Comparison of ENCODE assay signal across 8 cellular contexts in genomic region chr17:7262192-7263070, GRCh38. TPM values are rescaled to one million over a fixed set of nuclear protein-coding genes. Genes with fewer than 3 reads are reported as not detected.
DNase-seq lines count a peak whose midpoint lies in the region; ATAC-seq and TF ChIP-seq lines count a peak whose summit lies in the region.

TSS of gene CLDN7 (minus strand) at chr17:7262478. CDS start at chr17:7262043, 435 bp downstream.

- peak within 1 kb of the TSS; percentile 62 for H3K4me3 ChIP-seq in effector memory CD4-positive, alpha-beta T cell (ENCODE audit: insufficient read depth, low read depth, low read length, poor library complexity, severe bottlenecking)

- peak within 1 kb of the TSS; percentile 82 for H3K4me3 Mint-ChIP-seq in natural killer cell

- peaks cover 9% of the 10 kb centered on the region for H3K36me3 ChIP-seq in effector memory CD4-positive, alpha-beta T cell (ENCODE audit: control insufficient read depth, insufficient read depth, low read length)

- no peaks in the 10 kb centered on the region for H3K9me3 ChIP-seq in effector memory CD4-positive, alpha-beta T cell (ENCODE audit: control insufficient read depth, low read length)

- H3K4me1 Mint-ChIP-seq in natural killer cell, result peaks cover 17% of the 10 kb centered on the region in 2 donors

- no peak for ATAC-seq in natural killer cell
- ATAC-seq in GM19023 (IDR thresholded peaks at IDR 0.05; ENCODE audit: unreplicated experiment), result no peak
- no peak for ATAC-seq in GM18505 (IDR thresholded peaks at IDR 0.05; ENCODE audit: unreplicated experiment)
- no peak for ATAC-seq in GM21526 (IDR thresholded peaks at IDR 0.05; ENCODE audit: low FRiP score, unreplicated experiment)

- H3K27me3 Mint-ChIP-seq in natural killer cell (ENCODE audit: low read depth in 2 of 2), result peaks cover 16 to 17% of the 10 kb centered on the region in 2 donors

- no peaks in the 10 kb centered on the region for H3K36me3 Mint-ChIP-seq in natural killer cell

- H3K9me3 Mint-ChIP-seq in natural killer cell, result no peaks in the 10 kb centered on the region

- H3K27ac ChIP-seq in effector memory CD4-positive, alpha-beta T cell (ENCODE audit: insufficient read depth, low read length, poor library complexity, severe bottlenecking), result peak within 1 kb of the TSS; percentile 57

- TF ChIP-seq CTCF in natural killer cell (IDR thresholded peaks at IDR 0.05), result no peak

- DNase-seq in DMS79 treated with DMSO at 0.1 percent for 48 hours (lab: John Stamatoyannopoulos, UW) (peak; percentile 88), NCI-H2196 (lab: John Stamatoyannopoulos, UW; ENCODE audit: unreplicated experiment) (peak; percentile 73), natural killer cell (no peak), NK-92 (lab: John Stamatoyannopoulos, UW; ENCODE audit: unreplicated experiment) (no peak)
- no peak for DNase-seq in effector memory CD4-positive, alpha-beta T cell

- H3K4me1 ChIP-seq in effector memory CD4-positive, alpha-beta T cell (ENCODE audit: control insufficient read depth, insufficient read depth, low read length, poor library complexity, severe bottlenecking), result peaks cover 30% of the 10 kb centered on the region

- intact Hi-C loops in natural killer cell (cut with micrococcal nuclease), result no loop called here

- H3K27ac Mint-ChIP-seq in natural killer cell, result peak within 1 kb of the TSS in 1 of 2 donors; percentile 80

- TF ChIP-seq POLR2A in GM18505 (IDR thresholded peaks at IDR 0.05; ENCODE audit: borderline replicate concordance, extremely low read depth, insufficient read depth, insufficient read length), result no peak

- no peaks in the 10 kb centered on the region for H3K27me3 ChIP-seq in effector memory CD4-positive, alpha-beta T cell (replicated peaks; ENCODE audit: control insufficient read depth, insufficient read depth, low read length, poor library complexity, severe bottlenecking)

RNA-seq across cellular contexts. Expression of gene CLDN7, which starts in this region (rescaled TPM):
- total RNA-seq in natural killer cell, result 1 to 10 TPM in 2 of 3 donors, under 1 TPM in 1; 0.99 to 1.8 (median 1.7) TPM

Comparison
In these comparisons a context has a peak if more than half of its experiments do, and no peak if none do; other contexts are left out.
1. DNase-seq: peak in DMS79 treated with DMSO at 0.1 percent for 48 hours (single experiment) and NCI-H2196 (single experiment); none in effector memory CD4-positive, alpha-beta T cell (0 of 3), natural killer cell (single experiment) and NK-92 (single experiment).